In the genomic region with DNA sequence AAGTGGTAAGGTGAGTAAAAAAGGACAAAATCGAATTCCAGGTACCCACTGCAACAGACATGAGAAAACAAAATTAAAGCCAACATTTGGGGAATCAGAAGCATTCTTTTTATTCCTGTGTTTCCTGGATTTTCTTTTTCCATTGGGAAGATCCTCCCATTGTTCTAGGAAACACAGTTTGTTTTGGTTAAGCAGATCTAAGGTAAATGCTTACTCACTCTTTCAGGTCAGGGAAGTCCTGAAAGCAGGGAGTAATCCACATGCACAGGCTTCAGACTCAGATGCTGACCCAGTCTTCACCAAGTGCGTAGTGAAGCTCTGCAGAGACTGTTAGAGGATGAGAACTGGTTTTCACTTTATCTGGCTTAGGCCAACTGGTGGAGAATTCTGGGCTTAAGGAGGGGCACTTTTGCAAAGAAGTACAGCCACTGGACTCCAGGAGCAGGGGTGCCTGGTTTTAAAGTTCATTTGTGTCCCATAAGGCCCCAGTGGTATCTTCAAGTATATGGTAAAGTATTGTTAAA, we compare ENCODE assay signal across 23 cellular contexts.
"Had no signal": no experiment of that assay in that cellular context is flagged by ENCODE, and none has a peak within 500 bp of the region (broad histone marks: within the 10 kb centered on the region; RNA-seq: fewer than 3 reads in every experiment).

No MANE protein-coding gene starts in this region.

- DNase-seq: activated CD4-positive, alpha-beta T cell treated with anti-CD3 and anti-CD28 coated beads for 36 hours; activated CD4-positive, CD25-positive, alpha-beta regulatory T cell; activated CD8-positive, alpha-beta memory T cell treated with anti-CD3 and anti-CD28 coated beads, Interleukin-2, amount 50 U/mL, for 4 hours; activated CD8-positive, alpha-beta T cell treated with anti-CD3 and anti-CD28 coated beads for 36 hours; activated gamma-delta T cell treated with Interleukin-2 at 50 U/mL for 16 hours; activated naive CD4-positive, alpha-beta T cell treated with anti-CD3 and anti-CD28 coated beads, Interleukin-2, amount 10 ng/mL, durations not matched to agents 7 days and 5 days; activated naive CD8-positive, alpha-beta T cell treated with anti-CD3 and anti-CD28 coated beads for 36 hours; activated T-cell treated with anti-CD3 and anti-CD28 coated beads, Interleukin-2, amount 50 U/mL, for 72 hours; brain microvascular endothelial cell; cerebellar nuclear complex; Karpas-422; MM.1S; NCI-H1105; NCI-H1436; NCI-H187; NCI-H510A treated with DMSO at 0.1 percent for 48 hours; PC-3; SIG-M5; T-cell; T-helper 2 cell had no signal

- H3K27me3 ChIP-seq: brain microvascular endothelial cell had no signal

- H3K4me3 Mint-ChIP-seq: activated CD4-positive, alpha-beta T cell treated with anti-CD3 and anti-CD28 coated beads for 36 hours; activated CD8-positive, alpha-beta T cell treated with anti-CD3 and anti-CD28 coated beads for 36 hours; activated naive CD4-positive, alpha-beta T cell treated with anti-CD3 and anti-CD28 coated beads, Interleukin-2, amount 10 ng/mL, durations not matched to agents 7 days and 5 days; activated naive CD8-positive, alpha-beta T cell treated with anti-CD3 and anti-CD28 coated beads for 36 hours; activated T-cell treated with anti-CD3 and anti-CD28 coated beads, Interleukin-2, amount 50 U/mL, for 72 hours; T-cell had no signal

- FAIRE-seq: RCC 7860 had no signal

- H3K27me3 Mint-ChIP-seq: activated CD4-positive, alpha-beta T cell treated with anti-CD3 and anti-CD28 coated beads for 36 hours; activated CD8-positive, alpha-beta T cell treated with anti-CD3 and anti-CD28 coated beads for 36 hours; activated naive CD4-positive, alpha-beta T cell treated with anti-CD3 and anti-CD28 coated beads, Interleukin-2, amount 10 ng/mL, durations not matched to agents 7 days and 5 days; activated naive CD8-positive, alpha-beta T cell treated with anti-CD3 and anti-CD28 coated beads for 36 hours; T-cell had no signal

- H3K27ac ChIP-seq: brain microvascular endothelial cell, VCaP had no signal

- ATAC-seq: activated CD4-positive, alpha-beta T cell treated with anti-CD3 and anti-CD28 coated beads for 36 hours; activated CD8-positive, alpha-beta T cell treated with anti-CD3 and anti-CD28 coated beads for 36 hours; activated T-cell treated with anti-CD3 and anti-CD28 coated beads, Interleukin-2, amount 50 U/mL, for 72 hours; PC-3; T-cell had no signal

- H3K27ac Mint-ChIP-seq: activated CD4-positive, alpha-beta T cell treated with anti-CD3 and anti-CD28 coated beads for 36 hours; activated CD8-positive, alpha-beta T cell treated with anti-CD3 and anti-CD28 coated beads for 36 hours; activated naive CD4-positive, alpha-beta T cell treated with anti-CD3 and anti-CD28 coated beads, Interleukin-2, amount 10 ng/mL, durations not matched to agents 7 days and 5 days; activated naive CD8-positive, alpha-beta T cell treated with anti-CD3 and anti-CD28 coated beads for 36 hours; activated T-cell treated with anti-CD3 and anti-CD28 coated beads, Interleukin-2, amount 50 U/mL, for 72 hours; activated T-helper 2 cell treated with anti-CD3 and anti-CD28 coated beads, Interferon-gamma antibody, Interleukin-2, Interleukin-4, amounts not matched to agents 10 μg/mL and 5 μg/mL and 100 μg/mL, durations not matched to agents 14 hours and 24 hours and 36 hours; T-cell had no signal
